ENCODE assay signal across 20 cellular contexts in genomic region chr1:117579221-117579906, GRCh38. TPM values are rescaled to one million over a fixed set of nuclear protein-coding genes. Genes with fewer than 3 reads are reported as not detected.
DNase-seq lines count a peak whose midpoint lies in the region; ATAC-seq, FAIRE-seq and TF ChIP-seq lines count a peak whose summit lies in the region.
"Had no signal": no experiment of that assay in that cellular context is flagged by ENCODE, and none has a peak within 500 bp of the region (broad histone marks: within the 10 kb centered on the region; RNA-seq: fewer than 3 reads in every experiment).

No MANE protein-coding gene starts in this region.

- FAIRE-seq in bronchial epithelial cell (lab: Jason Lieb, UNC), result peak; percentile 40
- FAIRE-seq: A549, GM12892, GM18507 had no signal

- H3K9me3 Mint-ChIP-seq in effector memory CD8-positive, alpha-beta T cell, result no peaks in the 10 kb centered on the region
- H3K9me3 Mint-ChIP-seq: CD14-positive monocyte had no signal

- H3K27ac ChIP-seq in spleen, result no peak overlapping the region
- H3K27ac ChIP-seq: 22Rv1, A549, BLaER1 had no signal

- DNase-seq in activated CD8-positive, alpha-beta memory T cell treated with anti-CD3 and anti-CD28 coated beads, Interleukin-2, amount 50 U/mL, for 48 hours, result peak; percentile 20
- DNase-seq in activated CD8-positive, alpha-beta memory T cell treated with anti-CD3 and anti-CD28 coated beads for 24 hours, result no peak
- no peak for DNase-seq in bronchial epithelial cell (ENCODE audit: low read depth)
- peak; percentile 45 for DNase-seq in mesenteric fat pad (ENCODE audit: low spot score)
- peak; percentile 56 for DNase-seq in spleen
- no peak for DNase-seq in HK-2 (ENCODE audit: unreplicated experiment)
- no peak for DNase-seq in effector memory CD8-positive, alpha-beta T cell
- DNase-seq: CD4-positive, alpha-beta memory T cell; DMS153; DMS79; GDM1; GOT3; H7 had no signal

- no peaks in the 10 kb centered on the region for H3K4me1 ChIP-seq in spleen
- H3K4me1 ChIP-seq: A549, BLaER1 had no signal

- no peaks in the 10 kb centered on the region for H3K27me3 Mint-ChIP-seq in effector memory CD8-positive, alpha-beta T cell
- H3K27me3 Mint-ChIP-seq: CD4-positive, alpha-beta memory T cell had no signal

- peaks cover 3% of the 10 kb centered on the region for H3K36me3 Mint-ChIP-seq in effector memory CD8-positive, alpha-beta T cell (ENCODE audit: insufficient read depth)
- H3K36me3 Mint-ChIP-seq: CD14-positive monocyte; CD4-positive, alpha-beta memory T cell had no signal

- no peak overlapping the region for H3K4me3 Mint-ChIP-seq in effector memory CD8-positive, alpha-beta T cell
- H3K4me3 Mint-ChIP-seq: CD14-positive monocyte had no signal

- no peak overlapping the region for H3K27ac Mint-ChIP-seq in effector memory CD8-positive, alpha-beta T cell

- no peaks in the 10 kb centered on the region for H3K9me3 ChIP-seq in spleen
- H3K9me3 ChIP-seq: A549, BLaER1 had no signal

- no peak for ATAC-seq in GM21529 (IDR thresholded peaks at IDR 0.05; ENCODE audit: unreplicated experiment)
- ATAC-seq in effector memory CD8-positive, alpha-beta T cell (replicated peaks), result no peak
- ATAC-seq: A549 had no signal

- no peak for TF ChIP-seq POLR2A in spleen (IDR thresholded peaks at IDR 0.05)

- H3K4me1 Mint-ChIP-seq in effector memory CD8-positive, alpha-beta T cell (ENCODE audit: low read depth in 2 of 2), result peaks cover 7 to 9% of the 10 kb centered on the region in 2 donors
- H3K4me1 Mint-ChIP-seq: CD14-positive monocyte had no signal

- H3K4me3 ChIP-seq in bronchial epithelial cell (ENCODE audit: low read depth, low read length) (no peak overlapping the region), spleen (no peak overlapping the region)
- H3K4me3 ChIP-seq: A549, BLaER1 had no signal

- H3K27me3 ChIP-seq in bronchial epithelial cell (ENCODE audit: control insufficient read depth, insufficient read depth, low read length) (no peaks in the 10 kb centered on the region), spleen (replicated peaks in 1 of 7) (no peaks in the 10 kb centered on the region)
- H3K27me3 ChIP-seq: BLaER1 had no signal

- intact Hi-C loops in spleen (cut with DNase I; ENCODE audit: low total_unique reads), result no loop called here

- no peak for TF ChIP-seq CTCF in bronchial epithelial cell (IDR thresholded peaks at IDR 0.05; ENCODE audit: insufficient read depth, low read length, severe bottlenecking)
- TF ChIP-seq CTCF in spleen (IDR thresholded peaks at IDR 0.05 in 8 of 11, conservative IDR thresholded peaks at IDR 0.05 in 3 of 11), result no peak

- WGBS in spleen, 5 donors, result 83 to 85% (median 84%) methylated on average over 9 to 10 of the region's 10 CpGs

- no peaks in the 10 kb centered on the region for H3K36me3 ChIP-seq in bronchial epithelial cell (ENCODE audit: control insufficient read depth, insufficient read depth, low read length)
- no peaks in the 10 kb centered on the region for H3K36me3 ChIP-seq in spleen
- H3K36me3 ChIP-seq: BLaER1 had no signal

RNA-seq across cellular contexts. Expression of gene TENT5C, which starts 26.5 kb away (rescaled TPM):
- 0.53 and 1.2 TPM in 2 replicates for total RNA-seq in bronchial epithelial cell
- total RNA-seq in mesenteric fat pad, result 2.5 TPM
- 100 to 1,000 TPM in 1 of 7 donors, 10 to 100 TPM in 6; 32.0 to 181 (median 39.5) TPM for total RNA-seq in spleen
- polyA plus RNA-seq in spleen, result 1 to 10 TPM; 5.6 to 8.1 (median 6.3) TPM

Comparison
In these comparisons a context has a peak if more than half of its experiments do, and no peak if none do; other contexts are left out.
1. DNase-seq: peak in activated CD8-positive, alpha-beta memory T cell treated with anti-CD3 and anti-CD28 coated beads, Interleukin-2, amount 50 U/mL, for 48 hours (single experiment), mesenteric fat pad (single experiment) and spleen (single experiment); none in activated CD8-positive, alpha-beta memory T cell treated with anti-CD3 and anti-CD28 coated beads for 24 hours (single experiment), bronchial epithelial cell (single experiment), HK-2 (single experiment) and effector memory CD8-positive, alpha-beta T cell (0 of 3).